Comparison of ENCODE assay signal across 8 cellular contexts in genomic region chr13:112587767-112588489, GRCh38.
A peak's percentile ranks its signal among the peaks of the same experiment; 100 is the strongest.
DNase-seq lines count a peak whose midpoint lies in the region; ATAC-seq and TF ChIP-seq lines count a peak whose summit lies in the region.

TUBGCP3 (minus strand) TSS chr13:112588153; CDS start chr13:112587980, 173 bp downstream.

- ATAC-seq in GM18867 (IDR thresholded peaks at IDR 0.05; ENCODE audit: unreplicated experiment) (peak; percentile 84), HG03095 (IDR thresholded peaks at IDR 0.05; ENCODE audit: unreplicated experiment) (peak; percentile 76)

- TF ChIP-seq CTCF in AG04449 (IDR thresholded peaks at IDR 0.05; ENCODE audit: insufficient read depth, low read length, missing control alignments): no peak

- peak within 1 kb of the TSS; percentile 95 for H3K4me3 ChIP-seq in AG04449 (ENCODE audit: low read depth, low read length)

- peak within 1 kb of the TSS; percentile 91 for H3K27ac ChIP-seq in caudate nucleus (ENCODE audit: low read depth, low read length)

- POLR2A ChIA-PET in AG04449 (lab: Yijun Ruan, JAX): interaction anchor here (0.7 to 1.6 kb wide), 2 partner anchors 18 to 65 kb away, joined by 3 to 6 read pairs; no protein-coding TSS in a partner anchor

- DNase-seq in AG04449 (ENCODE audit: low read depth, low spot score) (no peak), NCI-H2227 (lab: John Stamatoyannopoulos, UW; ENCODE audit: unreplicated experiment) (peak; percentile 90), caudate nucleus (lab: John Stamatoyannopoulos, UW) (peak in 58 of 61 donors; percentile 15 to 86 (median 69)), islet precursor cell (peak; percentile 87)
- peak; percentile 55 for DNase-seq in activated CD4-positive, CD25-positive, alpha-beta regulatory T cell treated with anti-CD3 and anti-CD28 coated beads, Interleukin-2, amount 50 U/mL, for 16 hours (ENCODE audit: low read depth, low spot score)
- DNase-seq in stimulated activated CD4-positive, alpha-beta T cell treated with anti-CD3 and anti-CD28 coated beads, Interleukin-12 subunit alpha, Interleukin-12 subunit beta, amount 100 ng/mL, for 4 hours: peak; percentile 78

- CTCF ChIA-PET in AG04449 (lab: Yijun Ruan, JAX): interaction anchor here (1.0 to 6.5 kb wide), 3 partner anchors 11 to 144 kb away, joined by 3 to 40 read pairs (median 5); no protein-coding TSS in a partner anchor
